Comparison of ENCODE assay signal across 37 cellular contexts in genomic region chr9:117932585-117932984, GRCh38.
"Had no signal": no experiment of that assay in that cellular context is flagged by ENCODE, and none has a peak within 500 bp of the region (broad histone marks: within the 10 kb centered on the region; RNA-seq: fewer than 3 reads in every experiment).

No MANE protein-coding gene starts in this region.

- H3K27me3 Mint-ChIP-seq: activated naive CD8-positive, alpha-beta T cell treated with anti-CD3 and anti-CD28 coated beads, Interleukin-2, amount 10 ng/mL, durations not matched to agents 7 days and 5 days had no signal

- H3K27me3 ChIP-seq: adrenal gland, ascending aorta, body of pancreas, brain microvascular endothelial cell, breast epithelium, cardiac muscle cell had no signal

- H3K36me3 Mint-ChIP-seq: activated naive CD4-positive, alpha-beta T cell treated with anti-CD3 and anti-CD28 coated beads, Interleukin-2, amount 10 ng/mL, durations not matched to agents 7 days and 5 days; activated naive CD4-positive, alpha-beta T cell treated with anti-CD3 and anti-CD28 coated beads, Interleukin-2, amount 50 U/mL, for 24 hours; activated naive CD4-positive, alpha-beta T cell treated with anti-CD3 and anti-CD28 coated beads, Interleukin-2, amount 50 U/mL, for 72 hours; activated naive CD8-positive, alpha-beta T cell; activated naive CD8-positive, alpha-beta T cell treated with anti-CD3 and anti-CD28 coated beads for 36 hours; activated naive CD8-positive, alpha-beta T cell treated with anti-CD3 and anti-CD28 coated beads, Interleukin-2, amount 10 ng/mL, durations not matched to agents 7 days and 5 days; brain had no signal

- ATAC-seq: activated naive CD4-positive, alpha-beta T cell treated with anti-CD3 and anti-CD28 coated beads, Interleukin-2, amount 50 U/mL, for 72 hours; activated naive CD8-positive, alpha-beta T cell treated with anti-CD3 and anti-CD28 coated beads, Interleukin-2, amount 50 U/mL, for 24 hours; activated T-cell treated with anti-CD3 and anti-CD28 coated beads, Interleukin-2, amount 50 U/mL, for 4 hours; activated T-cell treated with anti-CD3 and anti-CD28 coated beads, Interleukin-2, amount 50 U/mL, for 72 hours; activated T-helper 17 cell treated with anti-CD3 and anti-CD28 coated beads, Interleukin-2, amount 50 U/mL, for 72 hours; body of pancreas had no signal

- H3K4me1 Mint-ChIP-seq: activated naive CD4-positive, alpha-beta T cell treated with anti-CD3 and anti-CD28 coated beads, Interleukin-2, amount 10 ng/mL, durations not matched to agents 7 days and 5 days; activated naive CD4-positive, alpha-beta T cell treated with anti-CD3 and anti-CD28 coated beads, Interleukin-2, amount 50 U/mL, for 24 hours; activated naive CD8-positive, alpha-beta T cell treated with anti-CD3 and anti-CD28 coated beads for 36 hours; activated naive CD8-positive, alpha-beta T cell treated with anti-CD3 and anti-CD28 coated beads, Interleukin-2, amount 10 ng/mL, durations not matched to agents 7 days and 5 days; activated naive CD8-positive, alpha-beta T cell treated with anti-CD3 and anti-CD28 coated beads, Interleukin-2, amount 50 U/mL, for 24 hours; central memory CD8-positive, alpha-beta T cell had no signal

- DNase-seq: activated effector memory CD4-positive, alpha-beta T cell treated with anti-CD3 and anti-CD28 coated beads, Interleukin-2, amount 50 U/mL, for 16 hours; activated effector memory CD4-positive, alpha-beta T cell treated with Interleukin-2 at 50 U/mL for 16 hours; activated gamma-delta T cell; activated gamma-delta T cell treated with Interleukin-2 at 50 U/mL for 16 hours; activated naive CD4-positive, alpha-beta T cell; activated naive CD4-positive, alpha-beta T cell treated with anti-CD3 and anti-CD28 coated beads, Interleukin-2, amount 10 ng/mL, durations not matched to agents 7 days and 5 days; activated naive CD4-positive, alpha-beta T cell treated with anti-CD3 and anti-CD28 coated beads, Interleukin-2, amount 50 U/mL, for 16 hours; activated naive CD4-positive, alpha-beta T cell treated with Interleukin-2 at 50 U/mL for 16 hours; activated naive CD8-positive, alpha-beta T cell treated with anti-CD3 and anti-CD28 coated beads for 36 hours; activated naive CD8-positive, alpha-beta T cell treated with anti-CD3 and anti-CD28 coated beads, Interleukin-2, amount 10 ng/mL, durations not matched to agents 7 days and 5 days; activated naive CD8-positive, alpha-beta T cell treated with anti-CD3 and anti-CD28 coated beads, Interleukin-2, amount 50 U/mL, for 24 hours; activated T-cell treated with anti-CD3 and anti-CD28 coated beads, Interleukin-2, amount 50 U/mL, for 1 hour; activated T-cell treated with anti-CD3 and anti-CD28 coated beads, Interleukin-2, amount 50 U/mL, for 24 hours; activated T-cell treated with anti-CD3 and anti-CD28 coated beads, Interleukin-2, amount 50 U/mL, for 4 hours; activated T-cell treated with anti-CD3 and anti-CD28 coated beads, Interleukin-2, amount 50 U/mL, for 48 hours; activated T-cell treated with anti-CD3 and anti-CD28 coated beads, Interleukin-2, amount 50 U/mL, for 72 hours; adrenal gland; amniotic stem cell; amygdala; anterior cingulate cortex; aorta; body of pancreas; brain microvascular endothelial cell; caudate nucleus; central memory CD4-positive, alpha-beta T cell; cerebellar nuclear complex had no signal

- H3K9me3 Mint-ChIP-seq: activated naive CD4-positive, alpha-beta T cell treated with anti-CD3 and anti-CD28 coated beads, Interleukin-2, amount 10 ng/mL, durations not matched to agents 7 days and 5 days; activated naive CD8-positive, alpha-beta T cell treated with anti-CD3 and anti-CD28 coated beads for 36 hours; activated naive CD8-positive, alpha-beta T cell treated with anti-CD3 and anti-CD28 coated beads, Interleukin-2, amount 10 ng/mL, durations not matched to agents 7 days and 5 days; activated T-cell treated with anti-CD3 and anti-CD28 coated beads, Interleukin-2, amount 50 U/mL, for 24 hours; activated T-cell treated with anti-CD3 and anti-CD28 coated beads, Interleukin-2, amount 50 U/mL, for 4 hours; activated T-helper 1 cell treated with anti-CD3 and anti-CD28 coated beads, Interleukin-12 subunit alpha, Interleukin-12 subunit beta, Interleukin-2, Interleukin-4 antibody, amounts not matched to agents 30 ng/mL and 10 ng/mL and 1 ng/mL, durations not matched to agents 14 hours and 24 hours and 36 hours; activated T-helper 2 cell treated with anti-CD3 and anti-CD28 coated beads, Interferon-gamma antibody, Interleukin-2, Interleukin-4, amounts not matched to agents 10 μg/mL and 5 μg/mL and 100 μg/mL, durations not matched to agents 14 hours and 24 hours and 36 hours; brain had no signal

- H3K36me3 ChIP-seq: adrenal gland, ascending aorta, brain microvascular endothelial cell, breast epithelium, cardiac muscle cell had no signal

- H3K27ac ChIP-seq: adrenal gland, ascending aorta, body of pancreas, brain microvascular endothelial cell, breast epithelium, cardiac muscle cell had no signal

- H3K27ac Mint-ChIP-seq: activated naive CD4-positive, alpha-beta T cell treated with anti-CD3 and anti-CD28 coated beads, Interleukin-2, amount 10 ng/mL, durations not matched to agents 7 days and 5 days; activated naive CD4-positive, alpha-beta T cell treated with anti-CD3 and anti-CD28 coated beads, Interleukin-2, amount 50 U/mL, for 24 hours; activated naive CD4-positive, alpha-beta T cell treated with anti-CD3 and anti-CD28 coated beads, Interleukin-2, amount 50 U/mL, for 72 hours; activated naive CD8-positive, alpha-beta T cell; activated naive CD8-positive, alpha-beta T cell treated with anti-CD3 and anti-CD28 coated beads for 36 hours; activated naive CD8-positive, alpha-beta T cell treated with anti-CD3 and anti-CD28 coated beads, Interleukin-2, amount 10 ng/mL, durations not matched to agents 7 days and 5 days; activated naive CD8-positive, alpha-beta T cell treated with anti-CD3 and anti-CD28 coated beads, Interleukin-2, amount 50 U/mL, for 24 hours; activated T-cell treated with anti-CD3 and anti-CD28 coated beads, Interleukin-2, amount 50 U/mL, for 24 hours; activated T-cell treated with anti-CD3 and anti-CD28 coated beads, Interleukin-2, amount 50 U/mL, for 72 hours; activated T-helper 1 cell treated with anti-CD3 and anti-CD28 coated beads, Interleukin-12 subunit alpha, Interleukin-12 subunit beta, Interleukin-2, Interleukin-4 antibody, amounts not matched to agents 30 ng/mL and 10 ng/mL and 1 ng/mL, durations not matched to agents 14 hours and 24 hours and 36 hours; activated T-helper 17 cell treated with anti-CD3 and anti-CD28 coated beads, Interleukin-2, amount 50 U/mL, for 72 hours; activated T-helper 2 cell treated with anti-CD3 and anti-CD28 coated beads, Interferon-gamma antibody, Interleukin-2, Interleukin-4, amounts not matched to agents 10 μg/mL and 5 μg/mL and 100 μg/mL, durations not matched to agents 14 hours and 24 hours and 36 hours; brain had no signal

- H3K9me3 ChIP-seq: adrenal gland, ascending aorta, body of pancreas, breast epithelium had no signal

- H3K4me3 ChIP-seq: adrenal gland, ascending aorta, body of pancreas, breast epithelium, cardiac muscle cell had no signal

- H3K4me3 Mint-ChIP-seq: activated naive CD4-positive, alpha-beta T cell treated with anti-CD3 and anti-CD28 coated beads, Interleukin-2, amount 10 ng/mL, durations not matched to agents 7 days and 5 days; activated naive CD4-positive, alpha-beta T cell treated with anti-CD3 and anti-CD28 coated beads, Interleukin-2, amount 50 U/mL, for 24 hours; activated naive CD8-positive, alpha-beta T cell; activated naive CD8-positive, alpha-beta T cell treated with anti-CD3 and anti-CD28 coated beads for 36 hours; activated naive CD8-positive, alpha-beta T cell treated with anti-CD3 and anti-CD28 coated beads, Interleukin-2, amount 10 ng/mL, durations not matched to agents 7 days and 5 days; activated naive CD8-positive, alpha-beta T cell treated with anti-CD3 and anti-CD28 coated beads, Interleukin-2, amount 50 U/mL, for 24 hours; activated T-cell treated with anti-CD3 and anti-CD28 coated beads, Interleukin-2, amount 50 U/mL, for 24 hours; activated T-cell treated with anti-CD3 and anti-CD28 coated beads, Interleukin-2, amount 50 U/mL, for 4 hours; activated T-cell treated with anti-CD3 and anti-CD28 coated beads, Interleukin-2, amount 50 U/mL, for 72 hours; activated T-helper 1 cell treated with anti-CD3 and anti-CD28 coated beads, Interleukin-12 subunit alpha, Interleukin-12 subunit beta, Interleukin-2, Interleukin-4 antibody, amounts not matched to agents 30 ng/mL and 10 ng/mL and 1 ng/mL, durations not matched to agents 14 hours and 24 hours and 36 hours; activated T-helper 17 cell treated with anti-CD3 and anti-CD28 coated beads, Interleukin-2, amount 50 U/mL, for 72 hours; brain; central memory CD8-positive, alpha-beta T cell had no signal

- H3K4me1 ChIP-seq: adrenal gland, ascending aorta, body of pancreas, breast epithelium had no signal
